In the genomic region with DNA sequence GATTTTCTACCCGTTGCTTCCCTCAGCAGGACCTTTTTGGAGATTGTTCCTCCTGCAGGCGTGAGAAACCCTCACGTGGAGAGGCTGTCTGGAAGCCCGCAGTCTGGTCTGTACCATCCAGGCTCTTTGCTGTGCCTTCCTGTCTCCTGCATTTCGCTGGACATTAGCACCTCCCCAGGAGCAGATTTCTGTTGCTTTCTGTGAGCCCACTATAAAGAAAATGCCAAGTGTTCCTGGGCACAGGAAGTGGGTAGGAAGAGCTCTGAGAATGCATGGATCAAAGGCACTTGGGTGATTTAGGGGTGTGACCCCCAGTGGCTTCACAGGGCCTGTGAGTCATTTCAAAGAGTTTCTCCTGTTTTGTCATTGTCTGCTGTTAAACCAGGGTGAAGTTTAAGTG, we compare ENCODE assay signal across 9 cellular contexts. TPM values are rescaled to one million over a fixed set of nuclear protein-coding genes. Genes with fewer than 3 reads are reported as not detected.
DNase-seq lines count a peak whose midpoint lies in the region; ATAC-seq and TF ChIP-seq lines count a peak whose summit lies in the region.
"Had no signal": no experiment of that assay in that cellular context is flagged by ENCODE, and none has a peak within 500 bp of the region (broad histone marks: within the 10 kb centered on the region; RNA-seq: fewer than 3 reads in every experiment).

No MANE protein-coding gene starts in this region.

- H3K27ac Mint-ChIP-seq in GM23338: peak overlapping the region; percentile 10; the same call in 1 of the 2 replicates

- H3K9me3 Mint-ChIP-seq in GM23338: peaks cover 14% of the 10 kb centered on the region

- H3K79me2 ChIP-seq in GM23338 (replicated peaks; ENCODE audit: insufficient read depth): peaks cover 46% of the 10 kb centered on the region

- TF ChIP-seq CTCF in GM23338 (conservative IDR thresholded peaks at IDR 0.05; ENCODE audit: low read depth in 2 of 2): no peak

- no peaks in the 10 kb centered on the region for H3F3A ChIP-seq in GM23338 (replicated peaks; ENCODE audit: low read depth)

- H4K20me1 ChIP-seq in GM23338 (replicated peaks; ENCODE audit: insufficient read depth): no peaks in the 10 kb centered on the region; the same call in 1 of the 2 replicates

- peaks cover 28% of the 10 kb centered on the region for H3K4me1 Mint-ChIP-seq in GM23338

- ATAC-seq in GM23338 (no peak), Right ventricle myocardium superior (ENCODE audit: poor library complexity) (peak; percentile 18), HG03280 (IDR thresholded peaks at IDR 0.05; ENCODE audit: unreplicated experiment) (no peak)

- H3K27ac ChIP-seq in GM23338 (ENCODE audit: low read depth): no peak overlapping the region

- no peaks in the 10 kb centered on the region for H3K9me2 ChIP-seq in GM23338 (ENCODE audit: insufficient read depth)

- no peak overlapping the region for H2AFZ ChIP-seq in GM23338

- H3K9ac ChIP-seq in adipocyte (ENCODE audit: low read length) (peak overlapping the region; percentile 57), skeletal muscle satellite cell (ENCODE audit: low read depth, low read length) (peak overlapping the region; percentile 35)

- H3K4me3 Mint-ChIP-seq in GM23338: no peak overlapping the region

- intact Hi-C loops in Right ventricle myocardium superior (cut with DNase I): no loop called here

- H3K36me3 Mint-ChIP-seq in GM23338 (ENCODE audit: low read depth): peaks cover 29% of the 10 kb centered on the region

- H3K36me3 ChIP-seq in GM23338 (ENCODE audit: insufficient read depth) (0 out of 2 replicates have a peak, but pooled peaks cover 6% of the 10 kb centered on the region), adipocyte (ENCODE audit: control insufficient read depth, insufficient read depth, low read length, severe bottlenecking) (no peaks in the 10 kb centered on the region), skeletal muscle satellite cell (ENCODE audit: insufficient read depth, low read length) (no peaks in the 10 kb centered on the region)

- H3K27me3 ChIP-seq in GM23338 (ENCODE audit: insufficient read depth): no peaks in the 10 kb centered on the region
- no peaks in the 10 kb centered on the region for H3K27me3 ChIP-seq in adipocyte (replicated peaks; ENCODE audit: control insufficient read depth, insufficient read depth, low read length)
- no peaks in the 10 kb centered on the region for H3K27me3 ChIP-seq in skeletal muscle satellite cell (ENCODE audit: control insufficient read depth, insufficient read depth, low read length)

- peaks cover 4% of the 10 kb centered on the region for H3K27me3 Mint-ChIP-seq in GM23338 (ENCODE audit: insufficient read depth, low read depth, poor library complexity)

- H3K4me2 ChIP-seq in GM23338: no peak overlapping the region
- H3K4me2 ChIP-seq in skeletal muscle satellite cell (ENCODE audit: low read length): peak overlapping the region; percentile 73

- no peak for DNase-seq in GM23338 (ENCODE audit: low spot score)
- DNase-seq in adipocyte (ENCODE audit: low read depth): no peak
- no peak for DNase-seq in Right ventricle myocardium superior
- DNase-seq in putamen (ENCODE audit: low spot score): no peak
- DNase-seq in activated naive CD4-positive, alpha-beta T cell treated with Interleukin-2 at 50 U/mL for 16 hours: no peak
- DNase-seq in DMS53 treated with DMSO at 0.1 percent for 48 hours (lab: John Stamatoyannopoulos, UW; ENCODE audit: unreplicated experiment): no peak
- DNase-seq: activated CD4-positive, alpha-beta T cell treated with anti-CD3 and anti-CD28 coated beads, Interleukin-2, amount 50 U/mL, for 1 hour had no signal

- H3K9me3 ChIP-seq in adipocyte (ENCODE audit: control insufficient read depth, low read length): no peaks in the 10 kb centered on the region
- H3K9me3 ChIP-seq in skeletal muscle satellite cell (replicated peaks; ENCODE audit: low read length): no peaks in the 10 kb centered on the region

- 0 out of 2 replicates have a peak, but pooled peaks cover 7% of the 10 kb centered on the region for H3K4me1 ChIP-seq in GM23338 (ENCODE audit: insufficient read depth)
- peaks cover 46% of the 10 kb centered on the region for H3K4me1 ChIP-seq in adipocyte (ENCODE audit: control insufficient read depth, insufficient read depth, low read length)
- H3K4me1 ChIP-seq in skeletal muscle satellite cell (ENCODE audit: control insufficient read depth, insufficient read depth, low read length): peaks cover 42% of the 10 kb centered on the region

- no peak overlapping the region for H3K4me3 ChIP-seq in GM23338
- H3K4me3 ChIP-seq in adipocyte (ENCODE audit: low read length): peak overlapping the region; percentile 59
- H3K4me3 ChIP-seq in skeletal muscle satellite cell (ENCODE audit: low read length): peak overlapping the region; percentile 40

TF ChIP-seq in GM23338, 12 proteins besides CTCF, POLR2A, EP300 and RAD21 (continues in another document):
- TF ChIP-seq, protein P1, sequence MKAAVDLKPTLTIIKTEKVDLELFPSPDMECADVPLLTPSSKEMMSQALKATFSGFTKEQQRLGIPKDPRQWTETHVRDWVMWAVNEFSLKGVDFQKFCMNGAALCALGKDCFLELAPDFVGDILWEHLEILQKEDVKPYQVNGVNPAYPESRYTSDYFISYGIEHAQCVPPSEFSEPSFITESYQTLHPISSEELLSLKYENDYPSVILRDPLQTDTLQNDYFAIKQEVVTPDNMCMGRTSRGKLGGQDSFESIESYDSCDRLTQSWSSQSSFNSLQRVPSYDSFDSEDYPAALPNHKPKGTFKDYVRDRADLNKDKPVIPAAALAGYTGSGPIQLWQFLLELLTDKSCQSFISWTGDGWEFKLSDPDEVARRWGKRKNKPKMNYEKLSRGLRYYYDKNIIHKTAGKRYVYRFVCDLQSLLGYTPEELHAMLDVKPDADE (IDR thresholded peaks at IDR 0.05): no peak
- TF ChIP-seq ZNF331 (CRISPR knock-in tag; IDR thresholded peaks at IDR 0.05; ENCODE audit: low read depth) (no peak), CREB1 (CRISPR knock-in tag; IDR thresholded peaks at IDR 0.05; ENCODE audit: low read depth) (no peak), ZNF114 (CRISPR knock-in tag; IDR thresholded peaks at IDR 0.05) (no peak), JUNB (IDR thresholded peaks at IDR 0.05; ENCODE audit: unreplicated experiment) (no peak), STAT1 (IDR thresholded peaks at IDR 0.05; ENCODE audit: unreplicated experiment) (no peak), POLR2AphosphoS5 (IDR thresholded peaks at IDR 0.05; ENCODE audit: low read depth) (no peak), EZH2phosphoT487 (IDR thresholded peaks at IDR 0.05; ENCODE audit: unreplicated experiment) (no peak), NANOG (IDR thresholded peaks at IDR 0.05; ENCODE audit: borderline replicate concordance) (no peak)

RNA-seq across cellular contexts. Expression of gene SPTBN1, which starts 27.3 kb away (rescaled TPM):
- 189 and 204 TPM in 2 replicates for total RNA-seq in GM23338 (2014; rRNA removed; shearing (Covaris generic))
- 58.1 and 59.1 TPM in 2 replicates for polyA plus RNA-seq in GM23338 (2016; fragmentation: Nextera tagmentation; extraction: Ambion mirVana)
- 391 TPM for total RNA-seq in Right ventricle myocardium superior
- total RNA-seq in skeletal muscle satellite cell (2012; rRNA removed): 214 and 220 TPM in 2 replicates
